Comparison of ENCODE assay signal across 21 cellular contexts in the genomic region with DNA sequence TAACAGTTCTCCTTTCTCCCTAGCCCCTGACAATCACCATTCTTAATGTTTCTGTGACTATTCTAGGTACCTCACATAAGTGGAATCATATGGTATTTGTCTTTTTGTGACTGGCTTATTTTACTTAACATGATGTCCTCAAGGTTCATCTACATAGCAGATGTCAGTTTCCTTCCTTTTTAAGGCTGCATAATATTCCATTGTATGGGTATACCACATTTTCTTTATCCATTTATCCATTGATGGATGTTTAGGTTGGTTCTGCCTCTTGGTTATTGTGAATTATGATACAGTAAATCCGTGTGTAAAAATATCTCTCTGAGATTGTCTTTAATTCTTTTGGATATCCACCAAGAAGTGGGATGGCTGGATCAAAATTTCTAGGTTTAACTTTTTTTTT. TPM values are rescaled to one million over a fixed set of nuclear protein-coding genes. Genes with fewer than 3 reads are reported as not detected.
DNase-seq lines count a peak whose midpoint lies in the region; ATAC-seq, FAIRE-seq and TF ChIP-seq lines count a peak whose summit lies in the region.
"Had no signal": no experiment of that assay in that cellular context is flagged by ENCODE, and none has a peak within 500 bp of the region (broad histone marks: within the 10 kb centered on the region; RNA-seq: fewer than 3 reads in every experiment).

No MANE protein-coding gene starts in this region.

- CTCF ChIA-PET in SK-N-SH (lab: Yijun Ruan, JAX) = no interaction called here
- CTCF ChIA-PET in H1 (lab: Charles Lee; ENCODE audit: partially characterized antibody) = interaction anchor here (1.0 kb wide), 1 partner anchor 34 kb away, joined by 3 read pairs; no protein-coding TSS in a partner anchor

- H3K4me3 ChIP-seq in SK-N-SH (ENCODE audit: low read depth in 2 of 2, low read length in 1 of 2) (no peak overlapping the region), H1 (ENCODE audit: extremely low read depth in 1 of 4, insufficient read depth in 2 of 4, low read depth in 3 of 4, low read length in 4 of 4) (no peak overlapping the region), pancreas (no peak overlapping the region), right atrium auricular region (no peak overlapping the region)
- H3K4me3 ChIP-seq: A549; BLaER1 treated with 17β-estradiol and CSF1 and Interleukin-3, amounts not matched to agents 10 nM and 100 nM had no signal

- no peak for TF ChIP-seq RAD21 in SK-N-SH (IDR thresholded peaks at IDR 0.05; ENCODE audit: low read length)
- TF ChIP-seq RAD21 in H1 (IDR thresholded peaks at IDR 0.05 in 1 of 2, conservative IDR thresholded peaks at IDR 0.05 in 1 of 2; ENCODE audit: low read depth in 2 of 2, low read length in 2 of 2) = no peak

- no peaks in the 10 kb centered on the region for H3K4me1 ChIP-seq in SK-N-SH (ENCODE audit: control insufficient read depth in 1 of 2, insufficient read depth in 2 of 2, low read depth in 1 of 2, low read length in 1 of 2)
- no peaks in the 10 kb centered on the region; a peak in 1 of 7 replicates for H3K4me1 ChIP-seq in H1 (replicated peaks in 1 of 4; ENCODE audit: control insufficient read depth in 3 of 4, insufficient read depth in 4 of 4, low read length in 3 of 4)
- peaks cover 0 to 9% (median 5%) of the 10 kb centered on the region in 3 donors for H3K4me1 ChIP-seq in pancreas
- H3K4me1 ChIP-seq in right atrium auricular region = no peaks in the 10 kb centered on the region
- H3K4me1 ChIP-seq: A549; BLaER1 treated with 17β-estradiol and CSF1 and Interleukin-3, amounts not matched to agents 10 nM and 100 nM; Caco-2 had no signal

- no peak overlapping the region for H2BK20ac ChIP-seq in H1 (ENCODE audit: low read length)

- H3F3A ChIP-seq in SK-N-SH (replicated peaks; ENCODE audit: insufficient read depth) = no peaks in the 10 kb centered on the region

- no peak overlapping the region for H3K56ac ChIP-seq in H1 (replicated peaks; ENCODE audit: insufficient read length, low read depth, low read length)

- H3K4me2 ChIP-seq in SK-N-SH (no peak overlapping the region), H1 (ENCODE audit: insufficient read depth in 1 of 2, low read depth in 2 of 2, low read length in 2 of 2) (no peak overlapping the region)
- H3K4me2 ChIP-seq: A549; BLaER1 treated with 17β-estradiol and CSF1 and Interleukin-3, amounts not matched to agents 10 nM and 100 nM had no signal

- ATAC-seq in SK-N-SH treated with all-trans-retinoic acid at 6 μM for 48 hours (no peak), pancreas (no peak)
- ATAC-seq: A549; CD8-positive, alpha-beta T cell had no signal

- H2AK5ac ChIP-seq in H1 (ENCODE audit: low read depth, low read length) = no peak overlapping the region

- H4K8ac ChIP-seq in H1 (ENCODE audit: extremely low read depth, insufficient read depth, low read length) = no peak overlapping the region

- H2BK120ac ChIP-seq in H1 (replicated peaks; ENCODE audit: low read depth, low read length) = no peak overlapping the region

- H3K18ac ChIP-seq in H1 (ENCODE audit: extremely low read depth, low read length) = no peak overlapping the region

- H3K9me2 ChIP-seq in SK-N-SH = no peaks in the 10 kb centered on the region

- intact Hi-C loops in pancreas (cut with DNase I) = no loop called here

- no peak overlapping the region for H2AFZ ChIP-seq in SK-N-SH (ENCODE audit: low read depth)
- no peak overlapping the region for H2AFZ ChIP-seq in H1 (ENCODE audit: low read length)

- H3K9me3 ChIP-seq in SK-N-SH (no peaks in the 10 kb centered on the region), H1 (ENCODE audit: insufficient read depth in 2 of 2, low read depth in 1 of 2, low read length in 1 of 2) (no peaks in the 10 kb centered on the region; a peak in 1 of 4 replicates), pancreas (no peaks in the 10 kb centered on the region), right atrium auricular region (peaks cover 0 to 4% of the 10 kb centered on the region in 2 donors)
- H3K9me3 ChIP-seq: Caco-2 had no signal

- H4K20me1 ChIP-seq in SK-N-SH (ENCODE audit: insufficient read depth) (no peaks in the 10 kb centered on the region), H1 (replicated peaks in 1 of 2; ENCODE audit: control insufficient read depth in 1 of 2, insufficient read depth in 2 of 2, low read length in 2 of 2) (no peaks in the 10 kb centered on the region)
- H4K20me1 ChIP-seq: BLaER1 treated with 17β-estradiol and CSF1 and Interleukin-3, amounts not matched to agents 10 nM and 100 nM had no signal

- H4K91ac ChIP-seq in H1 (replicated peaks; ENCODE audit: insufficient read length, low read length) = no peak overlapping the region

- no peak for DNase-seq in SK-N-SH
- no peak for DNase-seq in H1 (ENCODE audit: low read depth in 1 of 2, low spot score in 2 of 2)
- no peak for DNase-seq in pancreas
- DNase-seq in right atrium auricular region (ENCODE audit: low spot score) = no peak
- no peak for DNase-seq in GM13977 (ENCODE audit: low spot score)
- DNase-seq: AML-193; Caco-2; Calu3; CD4-positive, alpha-beta T cell; CD8-positive, alpha-beta T cell; DMS79 treated with DMSO at 0.1 percent for 48 hours; GF-D8 had no signal

- no peaks in the 10 kb centered on the region for H3K79me2 ChIP-seq in SK-N-SH (ENCODE audit: insufficient read depth)
- H3K79me2 ChIP-seq in H1 (ENCODE audit: control insufficient read depth in 1 of 2, insufficient read depth in 2 of 2, low read length in 2 of 2) = no peaks in the 10 kb centered on the region

- H4K5ac ChIP-seq in H1 (ENCODE audit: insufficient read length, low read depth, low read length) = no peak overlapping the region

- no peak overlapping the region for H3K23ac ChIP-seq in H1 (ENCODE audit: insufficient read length)

- H2BK12ac ChIP-seq in H1 (ENCODE audit: low read depth, low read length) = no peak overlapping the region

- no peak overlapping the region for H2BK5ac ChIP-seq in H1 (ENCODE audit: low read depth, low read length)

- no peak overlapping the region for H3K4ac ChIP-seq in H1 (replicated peaks; ENCODE audit: insufficient read length, low read depth, low read length)

- in situ Hi-C loops in GM13977 (cut with MboI; ENCODE audit: low pct_unique_long_range_greater_than_20kb, low sequenced_read_pairs, unreplicated experiment) = no loop called here

- H3K23me2 ChIP-seq in H1 (ENCODE audit: low read depth, low read length) = no peaks in the 10 kb centered on the region

- no peak overlapping the region for H3K14ac ChIP-seq in H1 (ENCODE audit: insufficient read length)

- TF ChIP-seq EP300 in SK-N-SH (IDR thresholded peaks at IDR 0.05; ENCODE audit: borderline replicate concordance in 1 of 2, low read depth in 1 of 2, low read length in 1 of 2) (no peak), H1 (IDR thresholded peaks at IDR 0.05; ENCODE audit: borderline replicate concordance in 1 of 2, low read depth in 2 of 2, low read length in 2 of 2) (no peak)

- 43% methylated on average over 1 of the region's 1 CpG for WGBS in SK-N-SH (ENCODE audit: low lambda C conversion rate)
- 100% methylated on average over 1 of the region's 1 CpG; no CpG with 5 or more reads in 1 of the 2 experiments for WGBS in H1 (ENCODE audit: extremely low coverage in 1 of 2, insufficient coverage in 1 of 2, insufficient read length in 1 of 2, insufficient replicate concordance in 2 of 2, low coverage in 1 of 2, low lambda C conversion rate in 2 of 2, missing lambda C conversion rate in 1 of 2), 2 experiments
- WGBS in pancreas, 2 donors = 87 to 97% methylated on average over 1 of the region's 1 CpG

- H3K36me3 ChIP-seq in SK-N-SH (replicated peaks in 1 of 2; ENCODE audit: control insufficient read depth in 1 of 2, insufficient read depth in 2 of 2, low read length in 1 of 2) (no peaks in the 10 kb centered on the region), H1 (ENCODE audit: control insufficient read depth in 2 of 4, insufficient read depth in 4 of 4, low read length in 3 of 4) (no peaks in the 10 kb centered on the region), pancreas (no peaks in the 10 kb centered on the region), right atrium auricular region (no peaks in the 10 kb centered on the region)

- no peak for TF ChIP-seq CTCF in SK-N-SH (IDR thresholded peaks at IDR 0.05)
- TF ChIP-seq CTCF in H1 (IDR thresholded peaks at IDR 0.05; ENCODE audit: control extremely low read depth in 1 of 3, insufficient read depth in 1 of 3, low read depth in 1 of 3, low read length in 3 of 3) = no peak
- TF ChIP-seq CTCF in pancreas (IDR thresholded peaks at IDR 0.05) = no peak
- no peak for TF ChIP-seq CTCF in right atrium auricular region (IDR thresholded peaks at IDR 0.05)
- no peak for TF ChIP-seq CTCF in GM13977 (IDR thresholded peaks at IDR 0.05; ENCODE audit: extremely low read depth, insufficient read depth, missing control alignments)

- FAIRE-seq in H1 (lab: Jason Lieb, UNC) (no peak), pancreas (lab: Jason Lieb, UNC) (peak; percentile 34)
- FAIRE-seq: A549, D721Med, G401.6, GM12891, GM18507 had no signal

- POLR2A ChIA-PET in SK-N-SH (lab: Yijun Ruan, JAX) (no interaction called here), H1 (lab: Charles Lee; ENCODE audit: partially characterized antibody) (no interaction called here)

- H3K27ac ChIP-seq in SK-N-SH (ENCODE audit: low read depth in 2 of 2, low read length in 1 of 2) (no peak overlapping the region), H1 (ENCODE audit: low read depth, low read length) (no peak overlapping the region), pancreas (no peak overlapping the region), right atrium auricular region (no peak overlapping the region)
- H3K27ac ChIP-seq: 22Rv1; A549; BLaER1 treated with 17β-estradiol and CSF1 and Interleukin-3, amounts not matched to agents 10 nM and 100 nM; C4-2B had no signal

- H3K9ac ChIP-seq in SK-N-SH (no peak overlapping the region), H1 (replicated peaks in 1 of 4; ENCODE audit: extremely low read depth in 1 of 4, low read depth in 3 of 4, low read length in 3 of 4) (no peak overlapping the region)
- H3K9ac ChIP-seq: BLaER1 treated with 17β-estradiol and CSF1 and Interleukin-3, amounts not matched to agents 10 nM and 100 nM had no signal

- no peak overlapping the region for H2BK15ac ChIP-seq in H1 (ENCODE audit: low read length)

- H3K27me3 ChIP-seq in SK-N-SH (ENCODE audit: insufficient read depth) = no peaks in the 10 kb centered on the region
- H3K27me3 ChIP-seq in H1 (replicated peaks in 1 of 4; ENCODE audit: control insufficient read depth in 3 of 4, extremely low read depth in 1 of 4, insufficient read depth in 3 of 4, low read length in 3 of 4) = no peaks in the 10 kb centered on the region
- no peaks in the 10 kb centered on the region for H3K27me3 ChIP-seq in pancreas
- no peaks in the 10 kb centered on the region for H3K27me3 ChIP-seq in right atrium auricular region
- H3K27me3 ChIP-seq: BLaER1 treated with 17β-estradiol and CSF1 and Interleukin-3, amounts not matched to agents 10 nM and 100 nM had no signal

- H3K79me1 ChIP-seq in H1 (ENCODE audit: low read depth, low read length) = no peaks in the 10 kb centered on the region

- TF ChIP-seq POLR2A in H1 (IDR thresholded peaks at IDR 0.05; ENCODE audit: control extremely low read depth in 1 of 2, low read depth in 2 of 2, low read length in 2 of 2) = no peak

RNA-seq across cellular contexts. Expression of gene BBS9, which starts 13.2 kb away (rescaled TPM):
- polyA plus RNA-seq in SK-N-SH (2012; rRNA removed) (7.5 and 11.1 TPM in 2 replicates), H1 (2011; rRNA removed) (25.0 and 37.0 TPM in 2 replicates), pancreas (1 to 10 TPM; 2.6 to 3.4 TPM)
- 10.5 and 10.7 TPM in 2 replicates for polyA plus RNA-seq in SK-N-SH (2012; cell fraction: cytosol; rRNA removed)
- polyA plus RNA-seq in SK-N-SH (2012; cell fraction: nucleus; rRNA removed) = 9.2 and 13.9 TPM in 2 replicates
- 22.3 and 27.2 TPM in 2 replicates for total RNA-seq in H1 (2021; fragmentation: NEBNext Ultra II Directional; extraction: Animal tissue kit (Norgen Biotek cat#: 25700))
- 49.8 TPM for polyA plus RNA-seq in H1 (2011; cell fraction: cytosol; rRNA removed)
- 36.0 TPM for polyA plus RNA-seq in H1 (2011; cell fraction: nucleus; rRNA removed)
- polyA plus RNA-seq in H1 (2012, experiment 1 of 2) = 29.6 to 41.7 TPM (median 37.7 TPM) in 4 replicates
- 4.7 TPM for polyA plus RNA-seq in H1 (2012, experiment 2 of 2)
- polyA plus RNA-seq in H1 (2013, experiment 1 of 2) = 43.4 TPM
- polyA plus RNA-seq in H1 (2013, experiment 2 of 2) = 41.9 TPM
- 126 and 143 TPM in 2 replicates for polyA minus RNA-seq in H1 (2011; rRNA and poly(A)+ RNA removed)
- 30.6 TPM for polyA minus RNA-seq in H1 (2011; cell fraction: cytosol; rRNA and poly(A)+ RNA removed)
- 415 TPM for polyA minus RNA-seq in H1 (2011; cell fraction: nucleus; rRNA and poly(A)+ RNA removed)
- total RNA-seq in pancreas (10 to 100 TPM in 1 of 6 donors, 1 to 10 TPM in 5; 4.4 to 10.8 (median 6.4) TPM), right atrium auricular region (10 to 100 TPM; 13.3 to 13.8 TPM)

RNA-seq across cellular contexts. Expression of gene RP9, which starts 33.4 kb away (rescaled TPM):
- polyA plus RNA-seq in SK-N-SH (2012; rRNA removed) (31.6 and 32.0 TPM in 2 replicates), H1 (2011; rRNA removed) (11.0 TPM in 2 replicates), pancreas (10 to 100 TPM in 1 of 2 donors, 1 to 10 TPM in 1; 8.1 to 20.1 TPM)
- 36.3 and 38.8 TPM in 2 replicates for polyA plus RNA-seq in SK-N-SH (2012; cell fraction: cytosol; rRNA removed)
- polyA plus RNA-seq in SK-N-SH (2012; cell fraction: nucleus; rRNA removed) = 24.1 and 27.8 TPM in 2 replicates
- total RNA-seq in H1 (2021; fragmentation: NEBNext Ultra II Directional; extraction: Animal tissue kit (Norgen Biotek cat#: 25700)) = 11.9 and 12.4 TPM in 2 replicates
- 14.1 TPM for polyA plus RNA-seq in H1 (2011; cell fraction: cytosol; rRNA removed)
- polyA plus RNA-seq in H1 (2011; cell fraction: nucleus; rRNA removed) = 12.6 TPM
- polyA plus RNA-seq in H1 (2012, experiment 1 of 2) = 13.8 to 15.9 TPM (median 15.3 TPM) in 4 replicates
- polyA plus RNA-seq in H1 (2012, experiment 2 of 2) = 7.2 TPM
- 17.3 TPM for polyA plus RNA-seq in H1 (2013, experiment 1 of 2)
- polyA plus RNA-seq in H1 (2013, experiment 2 of 2) = 16.9 TPM
- 3.8 and 9.4 TPM in 2 replicates for polyA minus RNA-seq in H1 (2011; rRNA and poly(A)+ RNA removed)
- 11.5 TPM for polyA minus RNA-seq in H1 (2011; cell fraction: cytosol; rRNA and poly(A)+ RNA removed)
- polyA minus RNA-seq in H1 (2011; cell fraction: nucleus; rRNA and poly(A)+ RNA removed) = 9.1 TPM
- total RNA-seq in pancreas (10 to 100 TPM in 1 of 6 donors, 1 to 10 TPM in 5; 5.5 to 10.3 (median 7.1) TPM), right atrium auricular region (10 to 100 TPM; 16.3 to 19.8 TPM)
